Comparison of ENCODE assay signal across 18 cellular contexts in genomic region chr2:59196511-59196910, GRCh38.
A peak's percentile ranks its signal among the peaks of the same experiment; 100 is the strongest.
DNase-seq lines count a peak whose midpoint lies in the region; TF ChIP-seq lines count a peak whose summit lies in the region.
"Had no signal": no experiment of that assay in that cellular context is flagged by ENCODE, and none has a peak within 500 bp of the region (broad histone marks: within the 10 kb centered on the region; RNA-seq: fewer than 3 reads in every experiment).

No MANE protein-coding gene starts in this region.

- H3K27ac ChIP-seq in caudate nucleus (ENCODE audit: low read depth, low read length) = no peak overlapping the region

- DNase-seq in EL (peak; percentile 5), adipocyte (ENCODE audit: low read depth) (peak; percentile 1), epithelial cell of proximal tubule (ENCODE audit: low read depth) (peak; percentile 33), kidney glomerular epithelial cell (lab: John Stamatoyannopoulos, UW) (peak; percentile 28), caudate nucleus (lab: John Stamatoyannopoulos, UW) (no peak), amygdala (lab: John Stamatoyannopoulos, UW) (no peak)
- DNase-seq in activated T-cell treated with anti-CD3 and anti-CD28 coated beads, Interleukin-2, amount 50 U/mL, for 48 hours = no peak
- DNase-seq in stimulated activated CD8-positive, alpha-beta memory T cell treated with anti-CD3 and anti-CD28 coated beads, Interleukin-4, amount 100 ng/mL, for 48 hours = no peak
- DNase-seq: C1 segment of cervical spinal cord, DMS 273 treated with DMSO at 0.1 percent for 48 hours, HCEC 1CT, NCI-H1417 treated with DMSO at 0.1 percent for 48 hours, NCI-H1930, NCI-H2171 treated with DMSO at 0.1 percent for 48 hours, NCI-H446 treated with DMSO at 0.1 percent for 48 hours, OCI-M1, RPMI8226, SIG-M5 had no signal

- H3K36me3 ChIP-seq in adipocyte (ENCODE audit: control insufficient read depth, insufficient read depth, low read length, severe bottlenecking) = no peaks in the 10 kb centered on the region

- no peak for TF ChIP-seq CTCF in epithelial cell of proximal tubule (conservative IDR thresholded peaks at IDR 0.05; ENCODE audit: low read depth, low read length)

- H3K9me3 ChIP-seq in adipocyte (ENCODE audit: control insufficient read depth, low read length) = no peaks in the 10 kb centered on the region

- H3K4me1 ChIP-seq in adipocyte (ENCODE audit: control insufficient read depth, insufficient read depth, low read length) = peaks cover 8% of the 10 kb centered on the region

- no peak overlapping the region for H3K4me3 ChIP-seq in adipocyte (ENCODE audit: low read length)
- no peak overlapping the region for H3K4me3 ChIP-seq in epithelial cell of proximal tubule (ENCODE audit: low read depth, low read length)

- H3K9ac ChIP-seq in adipocyte (ENCODE audit: low read length) = no peak overlapping the region

- no peaks in the 10 kb centered on the region for H3K27me3 ChIP-seq in adipocyte (replicated peaks; ENCODE audit: control insufficient read depth, insufficient read depth, low read length)

Comparison
In these comparisons a context has a peak if more than half of its experiments do, and no peak if none do; other contexts are left out.
1. DNase-seq: peak in EL (single experiment), adipocyte (single experiment), epithelial cell of proximal tubule (single experiment) and kidney glomerular epithelial cell (single experiment); none in activated T-cell treated with anti-CD3 and anti-CD28 coated beads, Interleukin-2, amount 50 U/mL, for 48 hours (0 of 2), caudate nucleus (0 of 61), amygdala (0 of 56) and stimulated activated CD8-positive, alpha-beta memory T cell treated with anti-CD3 and anti-CD28 coated beads, Interleukin-4, amount 100 ng/mL, for 48 hours (single experiment).